Comparison of ENCODE assay signal across 8 cellular contexts in the genomic region with DNA sequence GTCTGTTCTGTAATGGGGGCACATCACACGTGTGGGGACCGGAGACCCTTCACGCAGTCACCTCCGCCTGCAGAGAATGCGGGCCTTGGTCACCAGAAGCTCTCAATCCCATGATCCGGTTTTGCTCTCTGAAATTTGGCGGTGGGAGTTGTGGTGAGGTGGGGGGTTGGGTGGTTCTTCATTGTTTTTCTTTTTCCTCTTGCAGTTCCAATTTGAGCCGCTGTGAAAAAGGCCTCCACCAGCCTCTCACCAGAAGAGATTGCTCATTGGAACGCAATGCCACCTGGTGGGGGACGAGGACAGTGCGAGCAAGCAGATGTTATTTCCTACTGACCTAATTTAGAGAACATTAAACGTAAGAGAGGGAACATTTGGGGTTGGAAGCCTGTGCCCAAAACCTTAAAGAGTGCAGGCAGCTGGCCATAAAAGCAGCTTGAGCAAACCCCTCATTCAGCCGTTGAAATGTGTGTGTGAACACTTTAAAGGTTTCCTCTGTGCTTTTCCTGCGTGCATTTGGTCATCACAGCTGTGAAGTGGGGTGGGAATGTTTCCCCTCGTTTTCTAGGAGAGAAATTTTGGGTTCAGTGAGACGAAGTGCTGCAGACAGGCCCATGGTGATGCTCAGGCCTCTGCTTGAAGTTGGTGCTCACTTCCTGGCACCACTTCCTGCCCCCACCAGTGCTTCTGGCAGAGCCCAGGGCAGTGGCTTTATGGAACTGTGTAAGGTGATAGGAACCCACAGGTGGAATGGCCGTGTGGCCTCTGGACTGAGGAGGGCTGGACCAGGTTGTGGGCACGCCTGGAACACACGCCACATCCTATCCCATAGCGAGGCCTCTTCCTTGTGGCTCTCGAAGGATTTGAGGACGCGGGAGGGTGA.
DNase-seq lines count a peak whose midpoint lies in the region; ATAC-seq and TF ChIP-seq lines count a peak whose summit lies in the region.

No MANE protein-coding gene starts in this region.

- peak; percentile 72 for ATAC-seq in GM18870 (IDR thresholded peaks at IDR 0.05; ENCODE audit: unreplicated experiment)
- ATAC-seq in HG03139 (IDR thresholded peaks at IDR 0.05; ENCODE audit: unreplicated experiment): peak; percentile 70
- ATAC-seq in left colon: peak; percentile 88

- H3K4me3 ChIP-seq in choroid plexus epithelial cell (ENCODE audit: low read depth, low read length): peak overlapping the region; percentile 47

- intact Hi-C loops in left colon (cut with DNase I, micrococcal nuclease): loop anchor here (5.0 to 10.0 kb wide), 5 partner anchors 130 to 400 kb away; a partner anchor contains a TSS

- DNase-seq in AG20443 (ENCODE audit: low spot score) (peak; percentile 92), NCI-H2227 treated with DMSO at 0.1 percent for 48 hours (lab: John Stamatoyannopoulos, UW) (peak; percentile 81), choroid plexus epithelial cell (ENCODE audit: low read depth) (peak; percentile 94), left colon (peak; percentile 76 to 88)
- DNase-seq in activated CD4-positive, alpha-beta T cell treated with anti-CD3 and anti-CD28 coated beads for 24 hours (ENCODE audit: low read depth in 2 of 2): peak; percentile 74 to 81
- DNase-seq in stimulated activated CD4-positive, alpha-beta T cell treated with anti-CD3 and anti-CD28 coated beads, Interleukin-2, amount 100 ng/mL, for 48 hours: peak; percentile 74 to 79

- TF ChIP-seq CTCF in choroid plexus epithelial cell (conservative IDR thresholded peaks at IDR 0.05; ENCODE audit: low read depth, low read length): peak; percentile 99

Comparison
In these comparisons a context has a peak if more than half of its experiments do, and no peak if none do; other contexts are left out.
1. Peak in every context shown above with its lines: DNase-seq, ATAC-seq and H3K4me3 ChIP-seq.